In the genomic region with DNA sequence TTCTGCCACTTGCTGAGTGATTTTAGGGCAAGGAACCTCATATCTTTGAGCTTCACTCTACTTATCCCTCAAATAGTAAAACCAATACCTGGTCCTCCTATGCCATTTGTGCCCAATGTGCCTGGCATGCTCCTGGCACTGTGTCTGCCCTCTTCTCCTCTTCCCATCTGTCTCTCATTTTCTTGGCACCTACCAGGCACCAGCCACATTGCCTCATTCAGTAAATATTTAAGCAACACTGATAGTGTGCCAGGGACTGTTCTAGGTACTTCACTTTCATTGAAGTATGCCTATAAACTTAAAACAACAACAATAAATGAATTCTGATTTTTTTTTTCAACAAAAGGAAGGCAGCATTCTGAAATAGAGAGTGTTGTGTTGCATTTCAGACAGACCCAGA, we compare ENCODE assay signal across 17 cellular contexts. TPM values are rescaled to one million over a fixed set of nuclear protein-coding genes. Genes with fewer than 3 reads are reported as not detected.
"Had no signal": no experiment of that assay in that cellular context is flagged by ENCODE, and none has a peak within 500 bp of the region (broad histone marks: within the 10 kb centered on the region; RNA-seq: fewer than 3 reads in every experiment).

No MANE protein-coding gene starts in this region.

- H3K4me3 ChIP-seq: coronary artery had no signal

- H3K27ac ChIP-seq: coronary artery had no signal

- DNase-seq: activated CD4-positive, alpha-beta T cell treated with anti-CD3 and anti-CD28 coated beads, Interleukin-2, amount 10 ng/mL, durations not matched to agents 7 days and 5 days; activated CD4-positive, CD25-positive, alpha-beta regulatory T cell; activated T-cell treated with anti-CD3 and anti-CD28 coated beads for 4 hours; amygdala; effector CD4-positive, alpha-beta T cell; foreskin melanocyte; head of caudate nucleus; occipital lobe; stimulated activated CD4-positive, alpha-beta T cell treated with anti-CD3 and anti-CD28 coated beads, Interleukin-2, amount 100 ng/mL, for 48 hours; stimulated activated naive CD4-positive, alpha-beta T cell treated with Interleukin-2 at 50 U/mL for 16 hours; trophoblast cell had no signal

RNA-seq across cellular contexts. Expression of a gene that starts 15.1 kb away (rescaled TPM):
- total RNA-seq: activated CD4-positive, alpha-beta T cell treated with anti-CD3 and anti-CD28 coated beads, Interleukin-2, amount 10 ng/mL, durations not matched to agents 7 days and 5 days; activated CD8-positive, alpha-beta memory T cell treated with anti-CD3 and anti-CD28 coated beads for 36 hours; activated T-helper 2 cell treated with anti-CD3 and anti-CD28 coated beads, Interferon-gamma antibody, Interleukin-2, Interleukin-4, amounts not matched to agents 10 μg/mL and 5 μg/mL and 100 μg/mL, durations not matched to agents 14 hours and 24 hours and 36 hours; bronchial epithelial cell; endothelial cell of umbilical vein; occipital lobe; pulmonary artery endothelial cell had no signal
